11 cellular contexts compared by ENCODE assay signal in the genomic region with DNA sequence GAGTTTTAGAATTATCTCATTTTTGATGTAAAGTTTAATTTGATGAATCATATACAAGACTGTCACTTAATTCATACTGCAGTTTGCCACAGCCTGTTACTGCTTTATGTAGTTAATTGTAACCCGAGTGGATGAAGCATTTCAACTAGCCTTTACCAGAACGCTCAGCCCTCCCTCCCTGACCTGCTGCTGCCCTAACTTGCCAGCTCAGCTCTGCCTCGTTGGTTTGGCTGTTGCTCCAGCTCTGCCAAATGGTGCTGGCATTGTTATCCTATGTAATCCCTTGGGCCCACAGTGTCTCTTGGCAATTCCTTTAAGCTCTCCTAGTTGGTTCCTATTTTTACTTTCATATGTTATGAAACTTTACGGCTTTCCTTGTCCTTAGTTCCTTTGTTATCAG.
A peak's percentile ranks its signal among the peaks of the same experiment; 100 is the strongest.
DNase-seq lines count a peak whose midpoint lies in the region; ATAC-seq and TF ChIP-seq lines count a peak whose summit lies in the region.
"Had no signal": no experiment of that assay in that cellular context is flagged by ENCODE, and none has a peak within 500 bp of the region (broad histone marks: within the 10 kb centered on the region; RNA-seq: fewer than 3 reads in every experiment).

No MANE protein-coding gene starts in this region.

- H3K27ac Mint-ChIP-seq in activated T-helper 17 cell treated with anti-CD3 and anti-CD28 coated beads, Interleukin-2, amount 50 U/mL, for 72 hours = no peak overlapping the region
- H3K27ac Mint-ChIP-seq: T-helper 1 cell treated with Interleukin-12 subunit alpha and Interleukin-12 subunit beta and Interleukin-4 antibody, amounts not matched to agents 30 μg/mL and 1 μg/mL, for 36 hours had no signal

- H3K27ac ChIP-seq in coronary artery = peak overlapping the region; percentile 33 to 49
- H3K27ac ChIP-seq in prostate gland = peak overlapping the region; percentile 22 to 47
- H3K27ac ChIP-seq in smooth muscle cell (ENCODE audit: low read depth) = no peak overlapping the region

- H3K4me3 Mint-ChIP-seq in activated T-helper 17 cell treated with anti-CD3 and anti-CD28 coated beads, Interleukin-2, amount 50 U/mL, for 72 hours = no peak overlapping the region
- H3K4me3 Mint-ChIP-seq: naive B cell; T-helper 1 cell treated with Interleukin-12 subunit alpha and Interleukin-12 subunit beta and Interleukin-4 antibody, amounts not matched to agents 30 μg/mL and 1 μg/mL, for 36 hours had no signal

- no peak overlapping the region for H3K4me2 ChIP-seq in smooth muscle cell

- no peaks in the 10 kb centered on the region for H3K4me1 Mint-ChIP-seq in activated T-helper 17 cell treated with anti-CD3 and anti-CD28 coated beads, Interleukin-2, amount 50 U/mL, for 72 hours

- no peaks in the 10 kb centered on the region for H3F3A ChIP-seq in smooth muscle cell (ENCODE audit: low read depth)

- H2AFZ ChIP-seq in smooth muscle cell (ENCODE audit: low read depth) = no peak overlapping the region

- ATAC-seq in HG02870 (IDR thresholded peaks at IDR 0.05; ENCODE audit: unreplicated experiment) = no peak
- ATAC-seq in activated T-helper 17 cell treated with anti-CD3 and anti-CD28 coated beads, Interleukin-2, amount 50 U/mL, for 72 hours (replicated peaks) = no peak

- no peak for TF ChIP-seq CTCF in coronary artery (IDR thresholded peaks at IDR 0.05)
- TF ChIP-seq CTCF in prostate gland (IDR thresholded peaks at IDR 0.05) = no peak
- TF ChIP-seq CTCF in smooth muscle cell (IDR thresholded peaks at IDR 0.05; ENCODE audit: borderline replicate concordance, insufficient read depth, poor library complexity, severe bottlenecking) = no peak

- intact Hi-C loops in prostate gland (cut with DNase I) = no loop called here

- H3K4me3 ChIP-seq in coronary artery (no peak overlapping the region), prostate gland (no peak overlapping the region), smooth muscle cell (no peak overlapping the region)

- H3K9ac ChIP-seq in smooth muscle cell (ENCODE audit: low read depth) = no peak overlapping the region

- H3K36me3 ChIP-seq in prostate gland (no peaks in the 10 kb centered on the region), smooth muscle cell (ENCODE audit: low read depth) (no peaks in the 10 kb centered on the region)

- DNase-seq in HCEC 1CT = peak; percentile 27
- peak; percentile 87 for DNase-seq in NCI-H2171 treated with DMSO at 0.1 percent for 48 hours (lab: John Stamatoyannopoulos, UW)
- DNase-seq in coronary artery (ENCODE audit: low spot score) = no peak
- peak; percentile 57 for DNase-seq in prostate gland (ENCODE audit: low spot score)
- no peak for DNase-seq in NCI-H748 treated with DMSO at 0.1 percent for 48 hours (lab: John Stamatoyannopoulos, UW)
- no peak for DNase-seq in smooth muscle cell (lab: John Stamatoyannopoulos, UW; ENCODE audit: unreplicated experiment)
- DNase-seq: head of caudate nucleus, naive B cell had no signal

- H3K9me3 Mint-ChIP-seq in activated T-helper 17 cell treated with anti-CD3 and anti-CD28 coated beads, Interleukin-2, amount 50 U/mL, for 72 hours = peaks cover 13% of the 10 kb centered on the region

- peaks cover 93% of the 10 kb centered on the region for H4K20me1 ChIP-seq in smooth muscle cell (ENCODE audit: low read depth)

- no peaks in the 10 kb centered on the region for H3K4me1 ChIP-seq in prostate gland (replicated peaks)
- no peaks in the 10 kb centered on the region for H3K4me1 ChIP-seq in smooth muscle cell (ENCODE audit: low read depth)

- H3K27me3 ChIP-seq in prostate gland (replicated peaks; ENCODE audit: insufficient read depth) = no peaks in the 10 kb centered on the region
- no peaks in the 10 kb centered on the region for H3K27me3 ChIP-seq in smooth muscle cell (ENCODE audit: low read depth)

- H3K79me2 ChIP-seq in smooth muscle cell (ENCODE audit: low read depth) = peaks cover 46% of the 10 kb centered on the region

- H3K9me3 ChIP-seq in prostate gland = no peaks in the 10 kb centered on the region
- no peaks in the 10 kb centered on the region for H3K9me3 ChIP-seq in smooth muscle cell (replicated peaks; ENCODE audit: low read depth)

- peaks cover 3% of the 10 kb centered on the region for H3K27me3 Mint-ChIP-seq in activated T-helper 17 cell treated with anti-CD3 and anti-CD28 coated beads, Interleukin-2, amount 50 U/mL, for 72 hours
- H3K27me3 Mint-ChIP-seq: naive B cell had no signal

- no peak for TF ChIP-seq POLR2A in prostate gland (IDR thresholded peaks at IDR 0.05)

- 15% methylated on average over 4 of the region's 4 CpGs for WGBS in prostate gland
- 41% methylated on average over 4 of the region's 4 CpGs for WGBS in smooth muscle cell (ENCODE audit: low lambda C conversion rate)

- H3K36me3 Mint-ChIP-seq in activated T-helper 17 cell treated with anti-CD3 and anti-CD28 coated beads, Interleukin-2, amount 50 U/mL, for 72 hours (ENCODE audit: low read depth) = no peaks in the 10 kb centered on the region

Comparison
In these comparisons a context has a peak if more than half of its experiments do, and no peak if none do; other contexts are left out.
1. DNase-seq: peak in HCEC 1CT (single experiment), NCI-H2171 treated with DMSO at 0.1 percent for 48 hours (single experiment) and prostate gland (single experiment); none in coronary artery (single experiment), NCI-H748 treated with DMSO at 0.1 percent for 48 hours (single experiment) and smooth muscle cell (single experiment).